ENCODE assay signal across 9 cellular contexts in the genomic region with DNA sequence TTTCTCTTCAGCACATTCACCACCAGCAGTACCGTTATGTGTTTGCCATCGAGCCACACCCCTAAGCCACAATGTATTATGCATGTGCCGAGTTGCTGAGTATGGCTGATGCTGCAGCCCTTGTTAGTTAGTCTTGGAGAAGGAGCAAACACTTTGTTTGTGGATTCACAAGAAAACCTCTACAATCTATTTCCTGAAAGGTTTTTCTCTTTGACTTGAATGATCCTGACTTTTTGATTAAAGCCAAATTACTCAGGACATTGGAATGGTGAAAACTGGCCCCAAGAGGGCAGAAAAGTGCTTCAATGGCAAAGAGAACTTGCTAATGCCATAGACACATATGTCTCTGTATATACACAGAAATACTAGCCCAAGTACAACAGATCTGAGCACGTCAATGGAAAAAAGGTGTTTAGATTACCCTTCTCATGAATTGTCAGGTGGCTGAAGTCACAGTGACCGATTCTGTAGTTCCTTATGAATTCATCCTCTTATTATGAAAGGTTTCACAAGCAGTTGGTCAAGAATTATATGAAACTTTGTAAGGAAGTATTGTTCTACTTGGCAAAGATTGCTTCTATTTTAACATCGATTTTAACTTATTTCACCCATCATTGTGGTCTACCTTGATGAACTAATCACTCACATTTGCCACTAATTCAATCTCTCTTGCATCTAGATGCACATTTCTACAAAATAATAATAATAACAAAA.
DNase-seq lines count a peak whose midpoint lies in the region; ATAC-seq, FAIRE-seq and TF ChIP-seq lines count a peak whose summit lies in the region.
"Had no signal": no experiment of that assay in that cellular context is flagged by ENCODE, and none has a peak within 500 bp of the region (broad histone marks: within the 10 kb centered on the region; RNA-seq: fewer than 3 reads in every experiment).

No MANE protein-coding gene starts in this region.

- TF ChIP-seq CTCF in colonic mucosa (IDR thresholded peaks at IDR 0.05) (peak; percentile 24), omental fat pad (IDR thresholded peaks at IDR 0.05) (no peak)

- ATAC-seq in omental fat pad (ENCODE audit: low FRiP score) (peak; percentile 68), GM19035 (IDR thresholded peaks at IDR 0.05; ENCODE audit: unreplicated experiment) (no peak)

- no peaks in the 10 kb centered on the region for H3K4me1 ChIP-seq in colonic mucosa

- no peaks in the 10 kb centered on the region for H3K36me3 ChIP-seq in colonic mucosa

- H3K27me3 ChIP-seq in colonic mucosa: no peaks in the 10 kb centered on the region

- no peak for FAIRE-seq in frontal cortex (lab: Jason Lieb, UNC)

- H3K9ac ChIP-seq in colonic mucosa (ENCODE audit: low read depth in 2 of 2, low read length in 2 of 2): no peak overlapping the region

- H3K27ac ChIP-seq in colonic mucosa: no peak overlapping the region
- H3K27ac ChIP-seq: epithelial cell of prostate had no signal

- intact Hi-C loops in colonic mucosa (cut with DNase I): loop anchor here (5.0 to 10.0 kb wide), 3 partner anchors 50 to 185 kb away; partner anchors contain the start of gene P3H2

- H3K4me3 ChIP-seq in colonic mucosa: no peak overlapping the region

- no peaks in the 10 kb centered on the region for H3K9me3 ChIP-seq in colonic mucosa

- DNase-seq in GM03348 (ENCODE audit: low spot score) (peak; percentile 48), NAMALWA (ENCODE audit: low spot score) (peak; percentile 6), colonic mucosa (peak; percentile 48), omental fat pad (ENCODE audit: low spot score) (no peak), frontal cortex (ENCODE audit: low spot score in 2 of 2) (no peak)
- no peak for DNase-seq in activated CD8-positive, alpha-beta memory T cell treated with anti-CD3 and anti-CD28 coated beads, Interleukin-2, amount 50 U/mL, for 48 hours
- DNase-seq in stimulated activated CD4-positive, alpha-beta T cell treated with anti-CD3 and anti-CD28 coated beads, Interleukin-4, amount 100 ng/mL, for 4 hours: no peak

Comparison
In these comparisons a context has a peak if more than half of its experiments do, and no peak if none do; other contexts are left out.
1. DNase-seq: peak in GM03348 (single experiment), NAMALWA (single experiment) and colonic mucosa (single experiment); none in omental fat pad (single experiment), activated CD8-positive, alpha-beta memory T cell treated with anti-CD3 and anti-CD28 coated beads, Interleukin-2, amount 50 U/mL, for 48 hours (single experiment), stimulated activated CD4-positive, alpha-beta T cell treated with anti-CD3 and anti-CD28 coated beads, Interleukin-4, amount 100 ng/mL, for 4 hours (0 of 2) and frontal cortex (0 of 2).